In the genomic region with DNA sequence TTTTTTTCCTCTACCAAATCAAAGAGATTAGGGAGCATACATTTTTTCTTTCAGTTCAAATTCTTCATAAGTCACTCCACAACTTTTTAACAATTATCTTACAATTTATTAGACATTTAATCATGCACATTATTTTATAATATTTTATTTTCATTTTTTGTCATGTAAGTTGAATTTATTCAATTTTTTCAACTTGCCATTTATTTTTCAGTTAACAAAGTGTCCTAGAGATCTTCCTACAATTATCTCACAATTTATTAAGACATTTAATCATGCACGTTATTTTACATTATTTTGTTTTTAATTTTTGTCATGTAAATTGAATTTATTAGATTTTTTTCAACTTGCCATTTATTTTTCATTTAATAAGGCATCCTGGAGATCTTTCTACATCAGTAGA, we compare ENCODE assay signal across 35 cellular contexts. TPM values are rescaled to one million over a fixed set of nuclear protein-coding genes. Genes with fewer than 3 reads are reported as not detected.
"Had no signal": no experiment of that assay in that cellular context is flagged by ENCODE, and none has a peak within 500 bp of the region (broad histone marks: within the 10 kb centered on the region; RNA-seq: fewer than 3 reads in every experiment).

No MANE protein-coding gene starts in this region.

- DNase-seq: activated CD4-positive, alpha-beta memory T cell treated with anti-CD3 and anti-CD28 coated beads, Interleukin-2, amount 10 ng/mL, durations not matched to agents 7 days and 5 days; activated CD4-positive, alpha-beta T cell treated with anti-CD3 and anti-CD28 coated beads for 1 hour; activated CD4-positive, alpha-beta T cell treated with anti-CD3 and anti-CD28 coated beads for 36 hours; activated CD4-positive, alpha-beta T cell treated with anti-CD3 and anti-CD28 coated beads for 48 hours; activated CD4-positive, alpha-beta T cell treated with anti-CD3 and anti-CD28 coated beads, Interleukin-2, amount 10 ng/mL, durations not matched to agents 7 days and 5 days; activated CD4-positive, alpha-beta T cell treated with anti-CD3 and anti-CD28 coated beads, Interleukin-2, amount 50 U/mL, for 48 hours; activated CD4-positive, CD25-positive, alpha-beta regulatory T cell; activated CD8-positive, alpha-beta memory T cell treated with anti-CD3 and anti-CD28 coated beads for 24 hours; activated CD8-positive, alpha-beta memory T cell treated with anti-CD3 and anti-CD28 coated beads, Interleukin-2, amount 10 ng/mL, durations not matched to agents 7 days and 5 days; activated CD8-positive, alpha-beta memory T cell treated with anti-CD3 and anti-CD28 coated beads, Interleukin-2, amount 50 U/mL, for 48 hours; activated CD8-positive, alpha-beta T cell treated with anti-CD3 and anti-CD28 coated beads, Interleukin-2, amount 10 ng/mL, durations not matched to agents 7 days and 5 days; activated effector memory CD4-positive, alpha-beta T cell treated with Interleukin-2 at 50 U/mL for 16 hours; activated gamma-delta T cell; activated naive CD4-positive, alpha-beta T cell treated with anti-CD3 and anti-CD28 coated beads, Interleukin-2, amount 10 ng/mL, durations not matched to agents 7 days and 5 days; activated naive CD4-positive, alpha-beta T cell treated with Interleukin-2 at 50 U/mL for 16 hours; activated naive CD8-positive, alpha-beta T cell treated with anti-CD3 and anti-CD28 coated beads, Interleukin-2, amount 10 ng/mL, durations not matched to agents 7 days and 5 days; activated naive CD8-positive, alpha-beta T cell treated with anti-CD3 and anti-CD28 coated beads, Interleukin-2, amount 50 U/mL, for 24 hours; activated T-cell treated with anti-CD3 and anti-CD28 coated beads, Interleukin-2, amount 50 U/mL, for 24 hours; activated T-cell treated with anti-CD3 and anti-CD28 coated beads, Interleukin-2, amount 50 U/mL, for 48 hours; amygdala; anterior cingulate cortex; caudate nucleus; cerebellar nuclear complex; T-helper 1 cell; T-helper 2 cell; T-helper 9 cell had no signal

- H3K27me3 ChIP-seq: ascending aorta, cardiac muscle cell had no signal

- FAIRE-seq: bronchial epithelial cell, TTC549 had no signal

- H3K4me3 ChIP-seq: ascending aorta, cardiac muscle cell had no signal

- H3K36me3 ChIP-seq: ascending aorta, cardiac muscle cell had no signal

- ATAC-seq: activated CD4-positive, alpha-beta T cell treated with anti-CD3 and anti-CD28 coated beads for 36 hours; activated CD4-positive, CD25-positive, alpha-beta regulatory T cell treated with anti-CD3 and anti-CD28 coated beads, Interleukin-2, amount 50 U/mL, for 24 hours; activated CD8-positive, alpha-beta memory T cell treated with anti-CD3 and anti-CD28 coated beads, Interleukin-2, amount 10 ng/mL, durations not matched to agents 7 days and 5 days; activated CD8-positive, alpha-beta T cell treated with anti-CD3 and anti-CD28 coated beads, Interleukin-2, amount 10 ng/mL, durations not matched to agents 7 days and 5 days; activated naive CD8-positive, alpha-beta T cell treated with anti-CD3 and anti-CD28 coated beads, Interleukin-2, amount 50 U/mL, for 24 hours had no signal

- H3K27ac ChIP-seq: ascending aorta, cardiac muscle cell, VCaP had no signal

- H3K4me1 ChIP-seq: ascending aorta had no signal

- H3K9me3 ChIP-seq: ascending aorta had no signal

RNA-seq across cellular contexts. Expression of a gene that starts 16.2 kb away (rescaled TPM):
- total RNA-seq: activated CD4-positive, alpha-beta memory T cell treated with anti-CD3 and anti-CD28 coated beads, Interleukin-2, amount 10 ng/mL, durations not matched to agents 7 days and 5 days; activated CD4-positive, alpha-beta T cell treated with anti-CD3 and anti-CD28 coated beads for 36 hours; activated CD4-positive, alpha-beta T cell treated with anti-CD3 and anti-CD28 coated beads, Interleukin-2, amount 10 ng/mL, durations not matched to agents 7 days and 5 days; activated CD8-positive, alpha-beta memory T cell treated with anti-CD3 and anti-CD28 coated beads, Interleukin-2, amount 10 ng/mL, durations not matched to agents 7 days and 5 days; activated CD8-positive, alpha-beta T cell treated with anti-CD3 and anti-CD28 coated beads, Interleukin-2, amount 10 ng/mL, durations not matched to agents 7 days and 5 days; activated naive CD8-positive, alpha-beta T cell treated with anti-CD3 and anti-CD28 coated beads, Interleukin-2, amount 10 ng/mL, durations not matched to agents 7 days and 5 days; activated T-helper 2 cell treated with anti-CD3 and anti-CD28 coated beads, Interferon-gamma antibody, Interleukin-2, Interleukin-4, amounts not matched to agents 10 μg/mL and 5 μg/mL and 100 μg/mL, durations not matched to agents 14 hours and 24 hours and 36 hours; ascending aorta; bronchial epithelial cell; cardiac muscle cell; chondrocyte had no signal
- polyA plus RNA-seq: adipose tissue, cardiac muscle cell had no signal
